ENCODE assay signal across 18 cellular contexts in the genomic region with DNA sequence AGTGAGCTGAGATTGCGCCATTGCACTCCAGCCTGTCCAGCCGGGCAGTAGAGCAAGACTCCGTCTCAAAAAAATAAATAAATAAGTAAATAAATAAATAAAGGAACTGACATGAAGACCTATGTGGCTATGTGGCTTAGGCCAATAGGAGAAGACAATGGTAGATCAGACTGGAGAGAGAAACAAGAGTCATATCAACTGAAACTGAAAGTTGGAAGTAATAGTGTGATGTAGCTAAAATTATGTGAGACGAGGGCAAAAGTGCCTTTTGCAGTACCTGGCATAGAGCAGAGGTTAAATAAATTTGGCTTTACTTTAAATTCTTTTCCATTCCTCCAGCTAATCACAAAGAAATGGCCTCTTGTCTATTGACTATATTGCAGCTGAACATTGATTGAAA. TPM values are rescaled to one million over a fixed set of nuclear protein-coding genes. Genes with fewer than 3 reads are reported as not detected.
DNase-seq lines count a peak whose midpoint lies in the region; ATAC-seq and TF ChIP-seq lines count a peak whose summit lies in the region.
"Had no signal": no experiment of that assay in that cellular context is flagged by ENCODE, and none has a peak within 500 bp of the region (broad histone marks: within the 10 kb centered on the region; RNA-seq: fewer than 3 reads in every experiment).

No MANE protein-coding gene starts in this region.

- intact Hi-C loops in psoas muscle (cut with DNase I): no loop called here

- H3K27ac ChIP-seq in coronary artery (no peak overlapping the region), psoas muscle (peak overlapping the region; percentile 19)

- H3K27me3 ChIP-seq in psoas muscle (ENCODE audit: insufficient read depth in 3 of 3, low read length in 2 of 3): no peaks in the 10 kb centered on the region

- H3K4me3 ChIP-seq in coronary artery (peak overlapping the region; percentile 38), psoas muscle (no peak overlapping the region)

- peaks cover 0 to 6% of the 10 kb centered on the region in 2 donors for H3K36me3 ChIP-seq in psoas muscle (ENCODE audit: insufficient read depth in 1 of 2, low read depth in 1 of 2)

- H3K4me1 ChIP-seq in psoas muscle: no peaks in the 10 kb centered on the region
- H3K4me1 ChIP-seq: Caco-2 had no signal

- H3K9me3 ChIP-seq in psoas muscle: no peaks in the 10 kb centered on the region
- H3K9me3 ChIP-seq: Caco-2 had no signal

- WGBS in psoas muscle, 3 donors: 73 to 89% (median 78%) methylated on average over 4 of the region's 4 CpGs

- no peak for DNase-seq in activated CD4-positive, CD25-positive, alpha-beta regulatory T cell treated with anti-CD3 and anti-CD28 coated beads, Interleukin-2, amount 50 U/mL, for 72 hours
- DNase-seq in NAMALWA (ENCODE audit: low spot score): peak; percentile 8
- DNase-seq in coronary artery (ENCODE audit: low spot score): no peak
- DNase-seq in psoas muscle: no peak
- DNase-seq in NCI-H524 (lab: John Stamatoyannopoulos, UW): no peak
- DNase-seq in midbrain (lab: John Stamatoyannopoulos, UW): no peak
- DNase-seq: Caco-2, head of caudate nucleus, NCI-H2171 treated with DMSO at 0.1 percent for 48 hours had no signal

- TF ChIP-seq CTCF in coronary artery (IDR thresholded peaks at IDR 0.05) (no peak), psoas muscle (IDR thresholded peaks at IDR 0.05) (no peak)

- ATAC-seq in activated CD4-positive, CD25-positive, alpha-beta regulatory T cell treated with anti-CD3 and anti-CD28 coated beads, Interleukin-2, amount 50 U/mL, for 24 hours: peak; percentile 44 to 60
- no peak for ATAC-seq in psoas muscle
- no peak for ATAC-seq in HG03025 (IDR thresholded peaks at IDR 0.05; ENCODE audit: low FRiP score, unreplicated experiment)
- ATAC-seq: WTC11 had no signal

RNA-seq across cellular contexts. Expression of a gene that starts 7.3 kb away (rescaled TPM):
- total RNA-seq in psoas muscle: 10 to 100 TPM; 42.4 to 62.6 (median 54.5) TPM
- polyA plus RNA-seq in psoas muscle: 10 to 100 TPM; 18.9 to 69.6 (median 29.8) TPM
- total RNA-seq: A172, Caco-2, cerebellum, endothelial cell of umbilical vein, kidney epithelial cell, progenitor cell of endocrine pancreas, WTC11 had no signal
- polyA plus RNA-seq: endothelial cell of umbilical vein had no signal

RNA-seq across cellular contexts. Expression of a gene that starts 31.4 kb away (rescaled TPM):
- under 1 TPM in 3 of 4 donors, not detected in 1; 0.12 to 0.62 (median 0.42) TPM for total RNA-seq in psoas muscle
- under 1 TPM in 2 of 3 donors, not detected in 1; 0.21 to 0.44 TPM for polyA plus RNA-seq in psoas muscle
- total RNA-seq: cerebellum, endothelial cell of umbilical vein, kidney epithelial cell, myocyte had no signal
- polyA plus RNA-seq: endothelial cell of umbilical vein had no signal

RNA-seq across cellular contexts. Expression of a gene that starts 53.0 kb away (rescaled TPM):
- total RNA-seq in psoas muscle: 1 to 10 TPM in 3 of 4 donors, under 1 TPM in 1; 0.51 to 1.4 (median 1.3) TPM
- under 1 TPM; 0.24 to 0.83 (median 0.42) TPM for polyA plus RNA-seq in psoas muscle
- total RNA-seq: cerebellum had no signal

Comparison
In these comparisons a context has a peak if more than half of its experiments do, and no peak if none do; other contexts are left out.
1. ATAC-seq: peak in activated CD4-positive, CD25-positive, alpha-beta regulatory T cell treated with anti-CD3 and anti-CD28 coated beads, Interleukin-2, amount 50 U/mL, for 24 hours (2 of 2); none in psoas muscle (0 of 4) and HG03025 (single experiment).